9 cellular contexts compared by ENCODE assay signal in genomic region chr9:137482094-137482781, GRCh38. TPM values are rescaled to one million over a fixed set of nuclear protein-coding genes. Genes with fewer than 3 reads are reported as not detected.
DNase-seq lines count a peak whose midpoint lies in the region; ATAC-seq and TF ChIP-seq lines count a peak whose summit lies in the region.
"Had no signal": no experiment of that assay in that cellular context is flagged by ENCODE, and none has a peak within 500 bp of the region (broad histone marks: within the 10 kb centered on the region; RNA-seq: fewer than 3 reads in every experiment).

No MANE protein-coding gene starts in this region.

- no peak for TF ChIP-seq POLR2A in stomach (IDR thresholded peaks at IDR 0.05)

- H3K27me3 ChIP-seq in stomach = no peaks in the 10 kb centered on the region

- TF ChIP-seq EP300 in stomach (IDR thresholded peaks at IDR 0.05) = no peak

- TF ChIP-seq CTCF in stomach (IDR thresholded peaks at IDR 0.05) (no peak), coronary artery (IDR thresholded peaks at IDR 0.05) (no peak)

- no peaks in the 10 kb centered on the region for H3K9me3 Mint-ChIP-seq in activated CD4-positive, alpha-beta T cell treated with anti-CD3 and anti-CD28 coated beads for 36 hours (ENCODE audit: low read depth)
- H3K9me3 Mint-ChIP-seq: memory B cell had no signal

- CTCF ChIA-PET in activated CD4-positive, alpha-beta T cell treated with anti-CD3 and anti-CD28 coated beads for 36 hours (lab: Charles Lee) = no interaction called here

- POLR2A ChIA-PET in activated CD4-positive, alpha-beta T cell treated with anti-CD3 and anti-CD28 coated beads for 36 hours (lab: Charles Lee) = no interaction called here

- intact Hi-C loops in activated CD4-positive, alpha-beta T cell treated with anti-CD3 and anti-CD28 coated beads for 36 hours (cut with DNase I, micrococcal nuclease) = no loop called here
- intact Hi-C loops in head of caudate nucleus (cut with DNase I) = no loop called here
- intact Hi-C loops in stomach (cut with DNase I; ENCODE audit: low total_unique reads) = no loop called here

- no peak overlapping the region for H3K27ac Mint-ChIP-seq in activated CD4-positive, alpha-beta T cell treated with anti-CD3 and anti-CD28 coated beads for 36 hours
- H3K27ac Mint-ChIP-seq: memory B cell had no signal

- H3K36me3 Mint-ChIP-seq in activated CD4-positive, alpha-beta T cell treated with anti-CD3 and anti-CD28 coated beads for 36 hours (ENCODE audit: low read depth) = no peaks in the 10 kb centered on the region

- H3K27me3 Mint-ChIP-seq in activated CD4-positive, alpha-beta T cell treated with anti-CD3 and anti-CD28 coated beads for 36 hours = no peaks in the 10 kb centered on the region
- H3K27me3 Mint-ChIP-seq: memory B cell had no signal

- no peak overlapping the region for H3K4me3 Mint-ChIP-seq in activated CD4-positive, alpha-beta T cell treated with anti-CD3 and anti-CD28 coated beads for 36 hours
- H3K4me3 Mint-ChIP-seq: memory B cell had no signal

- peak; percentile 61 for ATAC-seq in activated CD4-positive, alpha-beta T cell treated with anti-CD3 and anti-CD28 coated beads for 36 hours
- no peak for ATAC-seq in HG02798 (IDR thresholded peaks at IDR 0.05; ENCODE audit: poor library complexity, unreplicated experiment)

- H3K4me3 ChIP-seq in stomach = no peak overlapping the region
- no peak overlapping the region for H3K4me3 ChIP-seq in coronary artery

- H3K27ac ChIP-seq in stomach = peak overlapping the region in 3 of 5 donors; percentile 15 to 47 (median 24)
- H3K27ac ChIP-seq in coronary artery = no peak overlapping the region

- peaks cover 0 to 12% (median 10%) of the 10 kb centered on the region in 4 donors for H3K4me1 ChIP-seq in stomach

- H3K36me3 ChIP-seq in stomach = peaks cover 0 to 26% (median 20%) of the 10 kb centered on the region in 4 donors

- H3K9me3 ChIP-seq in stomach = no peaks in the 10 kb centered on the region

- 61 to 76% (median 70%) methylated on average over 23 to 26 of the region's 26 CpGs for WGBS in stomach, 5 donors

- peak; percentile 34 for DNase-seq in activated CD4-positive, alpha-beta T cell treated with anti-CD3 and anti-CD28 coated beads for 36 hours
- no peak for DNase-seq in activated CD4-positive, alpha-beta T cell treated with anti-CD3 and anti-CD28 coated beads for 1 hour
- peak; percentile 62 for DNase-seq in SW480 (ENCODE audit: low spot score)
- DNase-seq in head of caudate nucleus = peak in 22 of 42 donors; percentile 26 to 76 (median 46)
- peak; percentile 44 for DNase-seq in stomach
- DNase-seq in stimulated activated CD4-positive, alpha-beta T cell treated with anti-CD3 and anti-CD28 coated beads, Interleukin-15, amount 100 ng/mL, for 24 hours = no peak
- DNase-seq in coronary artery (ENCODE audit: low spot score) = no peak

- peaks cover 9% of the 10 kb centered on the region for H3K4me1 Mint-ChIP-seq in activated CD4-positive, alpha-beta T cell treated with anti-CD3 and anti-CD28 coated beads for 36 hours
- H3K4me1 Mint-ChIP-seq: memory B cell had no signal

RNA-seq across cellular contexts. Expression of gene NSMF, which starts 23.1 kb away (rescaled TPM):
- total RNA-seq in activated CD4-positive, alpha-beta T cell treated with anti-CD3 and anti-CD28 coated beads for 36 hours = 10 to 100 TPM; 63.6 to 65.0 TPM
- total RNA-seq in stomach = 10 to 100 TPM; 11.7 to 84.9 (median 56.6) TPM
- polyA plus RNA-seq in stomach = 10 to 100 TPM; 20.3 to 45.4 (median 28.9) TPM

RNA-seq across cellular contexts. Expression of gene ENTPD8, which starts 41.1 kb away (rescaled TPM):
- not detected for total RNA-seq in activated CD4-positive, alpha-beta T cell treated with anti-CD3 and anti-CD28 coated beads for 36 hours
- 10 to 100 TPM in 2 of 5 donors, 1 to 10 TPM in 1, under 1 TPM in 2; 0.89 to 37.9 (median 5.9) TPM for total RNA-seq in stomach
- polyA plus RNA-seq in stomach = 10 to 100 TPM in 1 of 3 donors, 1 to 10 TPM in 2; 2.8 to 16.2 (median 7.6) TPM

RNA-seq across cellular contexts. Expression of gene NOXA1, which starts 59.0 kb away (rescaled TPM):
- total RNA-seq in activated CD4-positive, alpha-beta T cell treated with anti-CD3 and anti-CD28 coated beads for 36 hours = 1 to 10 TPM in 1 of 2 experiments, under 1 TPM in 1; 0.97 to 1.7 TPM
- total RNA-seq in stomach = 10 to 100 TPM in 2 of 5 donors, 1 to 10 TPM in 3; 3.5 to 43.2 (median 8.3) TPM
- 10 to 100 TPM; 14.4 to 20.5 (median 15.1) TPM for polyA plus RNA-seq in stomach

RNA-seq across cellular contexts. Expression of gene EXD3, which starts 59.3 kb away (rescaled TPM):
- 1 to 10 TPM; 6.7 to 7.1 TPM for total RNA-seq in activated CD4-positive, alpha-beta T cell treated with anti-CD3 and anti-CD28 coated beads for 36 hours
- 100 to 1,000 TPM in 1 of 5 donors, 10 to 100 TPM in 4; 12.9 to 105 (median 28.1) TPM for total RNA-seq in stomach
- polyA plus RNA-seq in stomach = 10 to 100 TPM; 17.4 to 27.3 (median 20.7) TPM

Comparison
In these comparisons a context has a peak if more than half of its experiments do, and no peak if none do; other contexts are left out.
1. DNase-seq: peak in activated CD4-positive, alpha-beta T cell treated with anti-CD3 and anti-CD28 coated beads for 36 hours (single experiment), SW480 (single experiment), head of caudate nucleus (22 of 42) and stomach (single experiment); none in activated CD4-positive, alpha-beta T cell treated with anti-CD3 and anti-CD28 coated beads for 1 hour (single experiment), stimulated activated CD4-positive, alpha-beta T cell treated with anti-CD3 and anti-CD28 coated beads, Interleukin-15, amount 100 ng/mL, for 24 hours (single experiment) and coronary artery (single experiment).
2. H3K27ac ChIP-seq: peak in stomach (3 of 5); none in coronary artery (0 of 2).